1 cellular context compared by ENCODE assay signal in the genomic region with DNA sequence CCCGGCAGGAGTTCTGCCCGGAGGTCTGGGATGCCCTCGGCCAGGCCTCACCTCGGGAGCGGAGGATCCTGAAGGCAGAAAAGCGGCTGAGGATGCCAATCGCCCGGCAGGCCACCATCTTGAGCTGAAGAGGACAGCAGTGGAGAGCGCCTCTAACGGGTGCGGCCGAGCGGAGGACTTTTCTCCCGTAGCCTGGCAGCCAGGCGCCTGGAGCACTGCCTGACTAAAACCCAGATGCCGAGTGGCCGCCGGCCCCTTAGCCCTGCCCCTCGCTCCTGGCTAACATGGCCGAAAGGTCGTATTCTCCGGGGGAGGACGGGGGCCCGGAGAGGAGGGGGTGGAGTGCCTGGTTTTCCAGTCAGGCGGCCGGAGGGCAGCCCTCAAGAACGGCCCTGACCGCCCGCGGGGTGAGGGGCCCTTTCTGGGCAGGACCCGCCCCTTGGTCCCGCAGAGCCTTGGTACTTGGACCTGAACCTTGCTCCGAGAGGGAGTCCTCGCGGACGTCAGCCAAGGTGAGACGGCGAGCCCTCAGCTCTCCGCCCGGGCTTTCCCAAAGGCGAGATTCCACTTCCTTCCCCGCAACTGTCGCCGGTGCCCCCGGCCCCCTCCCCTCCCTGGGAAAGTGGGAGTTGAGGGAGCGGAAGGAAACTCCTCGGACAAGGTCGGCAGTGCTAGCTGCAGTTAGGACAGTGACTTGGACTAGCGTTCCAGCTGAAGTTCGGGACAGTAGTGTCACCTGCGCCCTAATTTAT.
A peak's percentile ranks its signal among the peaks of the same experiment; 100 is the strongest.
TF ChIP-seq lines count a peak whose summit lies in the region.

Gene HADHA (minus strand): TSS at position 154 of the 752 bp plus-strand sequence. CDS start 36 bp downstream, at position 118.
Gene HADHB (plus strand): TSS at position 461 of the 752 bp plus-strand sequence. CDS start 9,316 bp downstream, outside the sequence.

TF ChIP-seq in GM12878, 131 proteins besides CTCF, POLR2A, EP300 and RAD21 (continued from another document and continues in another):
- TF ChIP-seq MLLT1 (IDR thresholded peaks at IDR 0.05) (peak; percentile 73; the same call in 1 of the 2 replicates), HDGF (IDR thresholded peaks at IDR 0.05) (no peak), SIN3A (IDR thresholded peaks at IDR 0.05; ENCODE audit: low read depth, low read length) (no peak), DPF2 (IDR thresholded peaks at IDR 0.05) (peak; percentile 30; the same call in 1 of the 2 replicates), SP1 (IDR thresholded peaks at IDR 0.05; ENCODE audit: low read depth, low read length) (no peak), POLR2AphosphoS5 (IDR thresholded peaks at IDR 0.05; ENCODE audit: low read length) (peak; percentile 96), CEBPB (IDR thresholded peaks at IDR 0.05; ENCODE audit: borderline replicate concordance in 1 of 2, low read depth in 2 of 2, low read length in 2 of 2) (no peak), STAT3 (IDR thresholded peaks at IDR 0.05; ENCODE audit: low read depth, low read length) (no peak), NFXL1 (IDR thresholded peaks at IDR 0.05; ENCODE audit: borderline replicate concordance) (no peak), SUPT20H (IDR thresholded peaks at IDR 0.05; ENCODE audit: borderline replicate concordance, control insufficient read depth, low read depth, low read length) (no peak), ZBED1 (IDR thresholded peaks at IDR 0.05; ENCODE audit: borderline replicate concordance) (0 out of 2 replicates have a peak, but pooled peaks have one; percentile 13), SMAD5 (IDR thresholded peaks at IDR 0.05; ENCODE audit: low read depth) (0 out of 2 replicates have a peak, but pooled peaks have one; percentile 20), SREBF2 (IDR thresholded peaks at IDR 0.05; ENCODE audit: low read length) (no peak), ZNF687 (IDR thresholded peaks at IDR 0.05) (no peak), BHLHE40 (IDR thresholded peaks at IDR 0.05; ENCODE audit: borderline replicate concordance in 1 of 2, low read depth in 2 of 2, low read length in 1 of 2) (peak in 1 of 2 experiments; percentile 40; a peak in 1 of 4 replicates), NFIC (IDR thresholded peaks at IDR 0.05; ENCODE audit: low read depth, low read length) (no peak), NRF1 (conservative IDR thresholded peaks at IDR 0.05; ENCODE audit: low read depth, low read length) (no peak), ZNF24 (IDR thresholded peaks at IDR 0.05) (no peak), ASH2L (IDR thresholded peaks at IDR 0.05; ENCODE audit: borderline replicate concordance, low read depth) (peak; percentile 46; the same call in 1 of the 2 replicates), YBX1 (IDR thresholded peaks at IDR 0.05) (no peak), ZNF384 (IDR thresholded peaks at IDR 0.05; ENCODE audit: borderline replicate concordance, low read depth, low read length) (no peak), SMARCA5 (IDR thresholded peaks at IDR 0.05) (no peak; the same call in 1 of the 2 replicates), IRF5 (IDR thresholded peaks at IDR 0.05; ENCODE audit: borderline replicate concordance) (peak; percentile 99), SIX5 (IDR thresholded peaks at IDR 0.05; ENCODE audit: low read depth, low read length, severe bottlenecking) (no peak), RUNX3 (IDR thresholded peaks at IDR 0.05; ENCODE audit: low read length) (no peak; the same call in none of the 2 replicates), CBFB (IDR thresholded peaks at IDR 0.05; ENCODE audit: low read depth) (peak; percentile 95), ZSCAN29 (IDR thresholded peaks at IDR 0.05) (no peak), HCFC1 (IDR thresholded peaks at IDR 0.05; ENCODE audit: low read length) (peak; percentile 65), CHD1 (IDR thresholded peaks at IDR 0.05; ENCODE audit: low read depth, low read length) (0 out of 2 replicates have a peak, but pooled peaks have one; percentile 60), SUZ12 (IDR thresholded peaks at IDR 0.05; ENCODE audit: unreplicated experiment) (no peak), FOXM1 (IDR thresholded peaks at IDR 0.05; ENCODE audit: low read depth, low read length) (no peak), STAT1 (conservative IDR thresholded peaks at IDR 0.05) (peak; percentile 84; the same call in 1 of the 2 replicates), TAF1 (IDR thresholded peaks at IDR 0.05; ENCODE audit: borderline replicate concordance, low read depth, low read length) (peak; percentile 20), GABPA (IDR thresholded peaks at IDR 0.05; ENCODE audit: low read depth) (no peak), SREBF1 (IDR thresholded peaks at IDR 0.05; ENCODE audit: low read length) (no peak), ETV6 (conservative IDR thresholded peaks at IDR 0.05 in 1 of 2, IDR thresholded peaks at IDR 0.05 in 1 of 2; ENCODE audit: borderline replicate concordance in 1 of 2, low read depth in 1 of 2) (no peak), MAX (IDR thresholded peaks at IDR 0.05; ENCODE audit: low read depth, low read length) (no peak), PBX3 (IDR thresholded peaks at IDR 0.05; ENCODE audit: insufficient replicate concordance, low read depth, low read length) (no peak), MEF2A (IDR thresholded peaks at IDR 0.05; ENCODE audit: insufficient read depth, low read depth, low read length) (no peak; the same call in 1 of the 2 replicates), TCF12 (IDR thresholded peaks at IDR 0.05; ENCODE audit: low read depth, low read length) (peak; percentile 39; the same call in 1 of the 2 replicates), NFYA (IDR thresholded peaks at IDR 0.05; ENCODE audit: borderline replicate concordance, low read depth, low read length) (no peak), ZZZ3 (IDR thresholded peaks at IDR 0.05; ENCODE audit: control insufficient read depth, insufficient read length, low read depth) (no peak), SMAD1 (IDR thresholded peaks at IDR 0.05; ENCODE audit: low read depth, partially characterized antibody) (peak; percentile 13), JUND (IDR thresholded peaks at IDR 0.05; ENCODE audit: low read depth, low read length) (no peak), ZBTB33 (IDR thresholded peaks at IDR 0.05) (peak; percentile 96), HDAC2 (IDR thresholded peaks at IDR 0.05) (no peak), RB1 (IDR thresholded peaks at IDR 0.05; ENCODE audit: borderline replicate concordance) (peak; percentile 97), EGR1 (IDR thresholded peaks at IDR 0.05; ENCODE audit: borderline replicate concordance in 1 of 2, low read depth in 2 of 2, low read length in 2 of 2) (peak in 1 of 2 experiments; percentile 42; a peak in 1 of 3 replicates)
- TF ChIP-seq, protein P1, sequence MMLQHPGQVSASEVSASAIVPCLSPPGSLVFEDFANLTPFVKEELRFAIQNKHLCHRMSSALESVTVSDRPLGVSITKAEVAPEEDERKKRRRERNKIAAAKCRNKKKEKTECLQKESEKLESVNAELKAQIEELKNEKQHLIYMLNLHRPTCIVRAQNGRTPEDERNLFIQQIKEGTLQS (IDR thresholded peaks at IDR 0.05; ENCODE audit: borderline replicate concordance, extremely low read depth, low read depth, low read length), result no peak
- TF ChIP-seq, protein P2, sequence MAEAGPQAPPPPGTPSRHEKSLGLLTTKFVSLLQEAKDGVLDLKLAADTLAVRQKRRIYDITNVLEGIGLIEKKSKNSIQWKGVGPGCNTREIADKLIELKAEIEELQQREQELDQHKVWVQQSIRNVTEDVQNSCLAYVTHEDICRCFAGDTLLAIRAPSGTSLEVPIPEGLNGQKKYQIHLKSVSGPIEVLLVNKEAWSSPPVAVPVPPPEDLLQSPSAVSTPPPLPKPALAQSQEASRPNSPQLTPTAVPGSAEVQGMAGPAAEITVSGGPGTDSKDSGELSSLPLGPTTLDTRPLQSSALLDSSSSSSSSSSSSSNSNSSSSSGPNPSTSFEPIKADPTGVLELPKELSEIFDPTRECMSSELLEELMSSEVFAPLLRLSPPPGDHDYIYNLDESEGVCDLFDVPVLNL (IDR thresholded peaks at IDR 0.05; ENCODE audit: low read depth, low read length), result no peak
